25 cellular contexts compared by ENCODE assay signal in genomic region chr6:67736816-67737215, GRCh38.
A peak's percentile ranks its signal among the peaks of the same experiment; 100 is the strongest.
DNase-seq lines count a peak whose midpoint lies in the region; ATAC-seq, FAIRE-seq and TF ChIP-seq lines count a peak whose summit lies in the region.
"Had no signal": no experiment of that assay in that cellular context is flagged by ENCODE, and none has a peak within 500 bp of the region (broad histone marks: within the 10 kb centered on the region; RNA-seq: fewer than 3 reads in every experiment).

No MANE protein-coding gene starts in this region.

- H3K27ac ChIP-seq in Karpas-422 (ENCODE audit: low read length) (no peak overlapping the region), astrocyte (ENCODE audit: low read depth, low read length) (no peak overlapping the region), PC-9 (no peak overlapping the region)
- H3K27ac ChIP-seq: 22Rv1, HL-60, KMS-11, SJSA1 had no signal

- BruUV-seq in PC-9 (replicated peaks; lab: Mats Ljungman, UMichigan), result no TSS peak

- H4K20me1 ChIP-seq in Karpas-422 (ENCODE audit: insufficient read depth, low read depth, low read length), result no peaks in the 10 kb centered on the region
- no peaks in the 10 kb centered on the region for H4K20me1 ChIP-seq in astrocyte (ENCODE audit: insufficient read depth, low read length)
- H4K20me1 ChIP-seq in PC-9 (ENCODE audit: insufficient read depth), result no peaks in the 10 kb centered on the region

- intact Hi-C loops in PC-9 (cut with micrococcal nuclease; ENCODE audit: unreplicated experiment), result no loop called here

- FAIRE-seq in astrocyte (lab: Jason Lieb, UNC), result no peak
- FAIRE-seq: G401.6 had no signal

- CTCF ChIA-PET in PC-9 (lab: Charles Lee), result no interaction called here

- in situ Hi-C loops in GM13976 (cut with MboI; ENCODE audit: low sequenced_read_pairs, unreplicated experiment), result no loop called here

- H3K79me2 ChIP-seq in Karpas-422 (ENCODE audit: low read length), result no peaks in the 10 kb centered on the region
- no peaks in the 10 kb centered on the region for H3K79me2 ChIP-seq in astrocyte (ENCODE audit: insufficient read depth, low read length)
- H3K79me2 ChIP-seq in PC-9 (ENCODE audit: low read depth), result no peaks in the 10 kb centered on the region

- H2AFZ ChIP-seq in Karpas-422 (ENCODE audit: low read length), result peak overlapping the region; percentile 54; the same call in 1 of the 2 replicates
- H2AFZ ChIP-seq in astrocyte (ENCODE audit: low read depth, low read length), result no peak overlapping the region
- no peak overlapping the region for H2AFZ ChIP-seq in PC-9

- H3K36me3 ChIP-seq in Karpas-422 (ENCODE audit: insufficient read depth, low read length) (no peaks in the 10 kb centered on the region), astrocyte (ENCODE audit: insufficient read depth, low read length) (no peaks in the 10 kb centered on the region), PC-9 (ENCODE audit: low read depth) (no peaks in the 10 kb centered on the region)
- H3K36me3 ChIP-seq: SJSA1 had no signal

- no peaks in the 10 kb centered on the region for H3F3A ChIP-seq in PC-9 (ENCODE audit: insufficient read depth, low read depth)

- H3K4me3 Mint-ChIP-seq in astrocyte (ENCODE audit: unreplicated experiment), result no peak overlapping the region
- H3K4me3 Mint-ChIP-seq: CD8-positive, alpha-beta T cell had no signal

- peak; percentile 29 for DNase-seq in A172 (ENCODE audit: low spot score)
- no peak for DNase-seq in Karpas-422
- peak; percentile 54 for DNase-seq in astrocyte (ENCODE audit: low read depth)
- DNase-seq in fibroblast of the aortic adventitia (ENCODE audit: low read depth), result peak; percentile 46
- no peak for DNase-seq in GM13976 (ENCODE audit: low spot score)
- no peak for DNase-seq in PC-9
- no peak for DNase-seq in activated naive CD4-positive, alpha-beta T cell (lab: John Stamatoyannopoulos, UW)
- DNase-seq: AML-193; C1 segment of cervical spinal cord; CD8-positive, alpha-beta T cell; DMS153; GOT3; IMR-90; NCI-H1417 treated with DMSO at 0.1 percent for 48 hours; NCI-H187; NCI-H2227 treated with DMSO at 0.1 percent for 48 hours; NCI-H510A; NCI-H748 treated with DMSO at 0.1 percent for 48 hours had no signal

- no peak overlapping the region for H3K4me3 ChIP-seq in Karpas-422 (ENCODE audit: low read length)
- no peak overlapping the region for H3K4me3 ChIP-seq in astrocyte (ENCODE audit: insufficient read depth, low read depth, low read length)
- no peak overlapping the region for H3K4me3 ChIP-seq in fibroblast of the aortic adventitia (ENCODE audit: low read depth, low read length)
- H3K4me3 ChIP-seq in PC-9, result no peak overlapping the region
- H3K4me3 ChIP-seq: SJSA1 had no signal

- TF ChIP-seq CTCF in astrocyte (IDR thresholded peaks at IDR 0.05; ENCODE audit: insufficient read depth, low read depth, low read length) (no peak), fibroblast of the aortic adventitia (IDR thresholded peaks at IDR 0.05; ENCODE audit: insufficient read depth, low read length) (no peak), GM13976 (IDR thresholded peaks at IDR 0.05; ENCODE audit: borderline replicate concordance, control extremely low read depth, extremely low read depth, insufficient read depth, missing control alignments) (no peak), PC-9 (conservative IDR thresholded peaks at IDR 0.05) (no peak)

- peaks cover 3% of the 10 kb centered on the region for H3K9me3 Mint-ChIP-seq in astrocyte (ENCODE audit: unreplicated experiment)

- H3K9me3 ChIP-seq in Karpas-422 (ENCODE audit: low read length) (peaks cover 3% of the 10 kb centered on the region; the same call in 1 of the 2 replicates), astrocyte (ENCODE audit: insufficient read depth, low read depth, low read length) (peaks cover 2% of the 10 kb centered on the region), PC-9 (ENCODE audit: insufficient read depth, low read depth) (no peaks in the 10 kb centered on the region)
- H3K9me3 ChIP-seq: SJSA1 had no signal

- no peaks in the 10 kb centered on the region for H3K27me3 Mint-ChIP-seq in astrocyte (ENCODE audit: low read depth, unreplicated experiment)

- H3K9ac ChIP-seq in Karpas-422 (ENCODE audit: low read length) (no peak overlapping the region), astrocyte (ENCODE audit: low read length) (no peak overlapping the region)
- H3K9ac ChIP-seq: KMS-11 had no signal

- H3K27ac Mint-ChIP-seq in astrocyte (ENCODE audit: unreplicated experiment), result peak overlapping the region; percentile 79
- H3K27ac Mint-ChIP-seq: CD8-positive, alpha-beta T cell had no signal

- ATAC-seq in HG03045 (IDR thresholded peaks at IDR 0.05; ENCODE audit: unreplicated experiment), result no peak
- ATAC-seq: CD8-positive, alpha-beta T cell; Panc1 had no signal

- H3K27me3 ChIP-seq in Karpas-422 (ENCODE audit: low read length) (no peaks in the 10 kb centered on the region), astrocyte (ENCODE audit: insufficient read depth, low read length) (no peaks in the 10 kb centered on the region), PC-9 (ENCODE audit: insufficient read depth, low read depth) (no peaks in the 10 kb centered on the region)
- H3K27me3 ChIP-seq: SJSA1 had no signal

- POLR2A ChIA-PET in PC-9 (lab: Charles Lee; ENCODE audit: unreplicated experiment), result interaction anchor here (0.5 kb wide), 1 partner anchor 933 kb away, joined by 7 read pairs; no protein-coding TSS in a partner anchor

- H3K4me1 Mint-ChIP-seq in astrocyte (ENCODE audit: low read depth, unreplicated experiment), result peaks cover 17% of the 10 kb centered on the region

- H3K9me2 ChIP-seq in Karpas-422 (replicated peaks; ENCODE audit: insufficient read depth, low read length), result no peaks in the 10 kb centered on the region
- H3K9me2 ChIP-seq in PC-9 (ENCODE audit: insufficient read depth), result no peaks in the 10 kb centered on the region

- H3K36me3 Mint-ChIP-seq in astrocyte (ENCODE audit: low read depth, unreplicated experiment), result no peaks in the 10 kb centered on the region
- H3K36me3 Mint-ChIP-seq: CD8-positive, alpha-beta T cell had no signal

- no peaks in the 10 kb centered on the region for H3K4me1 ChIP-seq in Karpas-422 (ENCODE audit: low read length)
- H3K4me1 ChIP-seq in astrocyte (ENCODE audit: insufficient read depth, low read length), result peaks cover 7% of the 10 kb centered on the region
- no peaks in the 10 kb centered on the region for H3K4me1 ChIP-seq in PC-9 (replicated peaks; ENCODE audit: insufficient read depth)
- H3K4me1 ChIP-seq: SJSA1 had no signal

- no peak overlapping the region for H3K4me2 ChIP-seq in Karpas-422 (ENCODE audit: low read depth, low read length, poor library complexity, severe bottlenecking)
- peak overlapping the region; percentile 42 for H3K4me2 ChIP-seq in astrocyte (ENCODE audit: low read length)
- no peak overlapping the region for H3K4me2 ChIP-seq in PC-9
- H3K4me2 ChIP-seq: KMS-11 had no signal

Comparison
In these comparisons a context has a peak if more than half of its experiments do, and no peak if none do; other contexts are left out.
1. DNase-seq: peak in A172 (single experiment), astrocyte (single experiment) and fibroblast of the aortic adventitia (single experiment); none in Karpas-422 (single experiment), GM13976 (single experiment), PC-9 (0 of 2) and activated naive CD4-positive, alpha-beta T cell (0 of 4).